ENCODE assay signal across 21 cellular contexts in genomic region chr4:41632481-41633073, GRCh38.
DNase-seq lines count a peak whose midpoint lies in the region; ATAC-seq and TF ChIP-seq lines count a peak whose summit lies in the region.
"Had no signal": no experiment of that assay in that cellular context is flagged by ENCODE, and none has a peak within 500 bp of the region (broad histone marks: within the 10 kb centered on the region; RNA-seq: fewer than 3 reads in every experiment).

No MANE protein-coding gene starts in this region.

- H3K36me3 Mint-ChIP-seq in neural progenitor cell, result no peaks in the 10 kb centered on the region
- H3K36me3 Mint-ChIP-seq: activated naive CD8-positive, alpha-beta T cell had no signal

- no peaks in the 10 kb centered on the region for H3K79me2 ChIP-seq in neural progenitor cell (ENCODE audit: low read depth)

- TF ChIP-seq CTCF in adrenal gland (IDR thresholded peaks at IDR 0.05), result peak in 2 of 6 experiments; percentile 6 to 19
- no peak for TF ChIP-seq CTCF in neural progenitor cell (IDR thresholded peaks at IDR 0.05)
- no peak for TF ChIP-seq CTCF in upper lobe of right lung (IDR thresholded peaks at IDR 0.05)
- TF ChIP-seq CTCF in foreskin keratinocyte (conservative IDR thresholded peaks at IDR 0.05), result no peak

- no peak overlapping the region for H3K4me3 Mint-ChIP-seq in neural progenitor cell
- H3K4me3 Mint-ChIP-seq: activated CD8-positive, alpha-beta T cell treated with anti-CD3 and anti-CD28 coated beads for 36 hours; activated naive CD8-positive, alpha-beta T cell; nephron had no signal

- H3K4me1 Mint-ChIP-seq in neural progenitor cell, result peaks cover 16% of the 10 kb centered on the region

- intact Hi-C loops in left ventricle myocardium superior (cut with micrococcal nuclease), result no loop called here
- intact Hi-C loops in left cardiac atrium (cut with DNase I), result no loop called here
- intact Hi-C loops in adrenal gland (cut with DNase I), result no loop called here
- intact Hi-C loops in upper lobe of right lung (cut with DNase I), result no loop called here

- no peaks in the 10 kb centered on the region for H3F3A ChIP-seq in neural progenitor cell (ENCODE audit: low read depth)

- WGBS in adrenal gland, 4 donors, result 26 to 43% (median 34%) methylated on average over 11 of the region's 11 CpGs

- H3K27ac Mint-ChIP-seq in neural progenitor cell, result peak overlapping the region; percentile 51
- H3K27ac Mint-ChIP-seq: activated CD8-positive, alpha-beta T cell treated with anti-CD3 and anti-CD28 coated beads for 36 hours; activated naive CD8-positive, alpha-beta T cell had no signal

- H3K9ac ChIP-seq in neural progenitor cell, result no peak overlapping the region

- no peaks in the 10 kb centered on the region for H3K27me3 Mint-ChIP-seq in neural progenitor cell (ENCODE audit: insufficient read depth, low read depth)
- H3K27me3 Mint-ChIP-seq: activated CD8-positive, alpha-beta T cell treated with anti-CD3 and anti-CD28 coated beads for 36 hours; activated naive CD8-positive, alpha-beta T cell had no signal

- no peaks in the 10 kb centered on the region for H3K9me3 ChIP-seq in adrenal gland (replicated peaks in 1 of 3)
- H3K9me3 ChIP-seq in neural progenitor cell (ENCODE audit: low read depth), result no peaks in the 10 kb centered on the region
- no peaks in the 10 kb centered on the region for H3K9me3 ChIP-seq in upper lobe of right lung
- H3K9me3 ChIP-seq: heart left ventricle, uterus had no signal

- no peaks in the 10 kb centered on the region for H3K36me3 ChIP-seq in adrenal gland (replicated peaks in 1 of 2)
- H3K36me3 ChIP-seq in neural progenitor cell, result no peaks in the 10 kb centered on the region
- peaks cover 26% of the 10 kb centered on the region for H3K36me3 ChIP-seq in upper lobe of right lung
- H3K36me3 ChIP-seq: uterus had no signal

- H3K27ac ChIP-seq in adrenal gland (peak overlapping the region; percentile 23 to 83 (median 70)), neural progenitor cell (no peak overlapping the region), upper lobe of right lung (peak overlapping the region; percentile 13), foreskin keratinocyte (no peak overlapping the region)
- H3K27ac ChIP-seq: C4-2B, skin epidermis, uterus had no signal

- peak in 1 of 2 donors; percentile 35 for TF ChIP-seq POLR2A in adrenal gland (IDR thresholded peaks at IDR 0.05)

- no peaks in the 10 kb centered on the region for H3K9me3 Mint-ChIP-seq in neural progenitor cell
- H3K9me3 Mint-ChIP-seq: activated CD8-positive, alpha-beta T cell treated with anti-CD3 and anti-CD28 coated beads for 36 hours; nephron had no signal

- no peaks in the 10 kb centered on the region for H3K27me3 ChIP-seq in adrenal gland
- H3K27me3 ChIP-seq in neural progenitor cell, result no peaks in the 10 kb centered on the region
- no peaks in the 10 kb centered on the region for H3K27me3 ChIP-seq in upper lobe of right lung
- peaks cover 11% of the 10 kb centered on the region for H3K27me3 ChIP-seq in foreskin keratinocyte
- H3K27me3 ChIP-seq: heart left ventricle, uterus had no signal

- DNase-seq in left ventricle myocardium superior (peak; percentile 25), left cardiac atrium (no peak), adrenal gland (peak; percentile 33 to 72 (median 63)), neural progenitor cell (ENCODE audit: low spot score) (no peak), upper lobe of right lung (no peak), NCI-H526 (lab: John Stamatoyannopoulos, UW) (no peak), medulla oblongata (ENCODE audit: extremely low spot score) (no peak), foreskin keratinocyte (no peak)
- DNase-seq: activated CD4-positive, CD25-positive, alpha-beta regulatory T cell; activated CD8-positive, alpha-beta T cell treated with anti-CD3 and anti-CD28 coated beads for 36 hours; cerebellar nuclear complex; KBM-7; NCI-H146; PC-3; stimulated activated CD4-positive, alpha-beta T cell treated with anti-CD3 and anti-CD28 coated beads, Interleukin-2, amount 100 ng/mL, for 24 hours; uterus had no signal

- no peaks in the 10 kb centered on the region for H4K20me1 ChIP-seq in neural progenitor cell (ENCODE audit: low read depth)

- H3K4me1 ChIP-seq in adrenal gland (replicated peaks in 1 of 2) (peaks cover 0 to 17% of the 10 kb centered on the region in 2 donors), neural progenitor cell (no peaks in the 10 kb centered on the region), upper lobe of right lung (no peaks in the 10 kb centered on the region), foreskin keratinocyte (no peaks in the 10 kb centered on the region)
- H3K4me1 ChIP-seq: uterus had no signal

- no peak overlapping the region for H3K4me3 ChIP-seq in adrenal gland
- no peak overlapping the region for H3K4me3 ChIP-seq in neural progenitor cell
- no peak overlapping the region for H3K4me3 ChIP-seq in upper lobe of right lung
- H3K4me3 ChIP-seq: heart left ventricle, skin epidermis, uterus had no signal

- no peak overlapping the region for H2AFZ ChIP-seq in neural progenitor cell (replicated peaks)

- H3K4me2 ChIP-seq in neural progenitor cell, result no peak overlapping the region

- peak; percentile 9 for ATAC-seq in left ventricle myocardium superior
- ATAC-seq in left cardiac atrium, result no peak
- ATAC-seq in upper lobe of right lung, result peak; percentile 33
- no peak for ATAC-seq in foreskin keratinocyte
- ATAC-seq: activated CD8-positive, alpha-beta T cell treated with anti-CD3 and anti-CD28 coated beads for 36 hours; PC-3 had no signal

Comparison
In these comparisons a context has a peak if more than half of its experiments do, and no peak if none do; other contexts are left out.
1. ATAC-seq: peak in left ventricle myocardium superior (single experiment) and upper lobe of right lung (single experiment); none in left cardiac atrium (0 of 2) and foreskin keratinocyte (single experiment).
2. DNase-seq: peak in left ventricle myocardium superior (single experiment) and adrenal gland (7 of 7); none in left cardiac atrium (single experiment), neural progenitor cell (single experiment), upper lobe of right lung (single experiment), NCI-H526 (0 of 2), medulla oblongata (single experiment) and foreskin keratinocyte (0 of 2).
3. H3K27ac ChIP-seq: peak in adrenal gland (5 of 5) and upper lobe of right lung (single experiment); none in neural progenitor cell (single experiment) and foreskin keratinocyte (single experiment).